9 cellular contexts compared by ENCODE assay signal in the genomic region with DNA sequence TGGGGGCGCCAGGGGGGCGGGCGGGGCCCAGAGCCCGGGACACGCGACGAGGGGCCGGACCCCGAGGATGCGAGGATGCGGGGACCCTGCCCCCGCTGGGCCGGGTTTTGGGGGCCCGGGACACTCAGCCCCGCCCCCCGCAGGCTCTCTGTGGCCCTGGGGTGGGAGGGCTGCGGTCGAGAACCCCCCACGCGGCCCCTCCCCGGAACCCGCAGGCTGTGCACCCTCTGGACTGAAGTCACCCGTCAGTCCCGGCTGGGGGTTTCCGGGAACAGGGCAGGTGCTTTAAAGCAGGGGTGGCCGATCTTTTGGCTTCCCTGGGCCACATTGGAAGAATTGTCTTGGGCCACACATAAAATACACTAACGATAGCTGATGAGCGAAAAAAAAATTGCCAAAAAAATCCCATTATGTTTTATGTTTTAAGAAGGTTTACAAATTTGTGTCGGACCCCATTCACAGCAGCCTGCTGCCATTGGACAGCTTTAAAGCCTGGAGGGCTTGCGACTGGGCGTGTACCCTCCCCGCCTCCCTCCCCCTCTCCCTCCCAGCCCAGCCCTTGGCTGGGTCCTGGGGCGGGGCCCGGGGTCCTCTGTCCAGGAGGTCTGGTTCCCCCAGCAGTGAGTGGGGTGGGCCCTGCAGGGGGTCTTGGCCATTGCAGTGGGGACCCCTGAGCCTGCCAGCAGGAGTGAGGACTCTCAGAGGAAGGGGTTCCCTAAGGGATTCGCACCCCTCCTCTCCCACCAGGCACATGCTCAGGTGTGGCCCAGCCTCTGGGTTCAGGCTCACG. TPM values are rescaled to one million over a fixed set of nuclear protein-coding genes. Genes with fewer than 3 reads are reported as not detected.
A peak's percentile ranks its signal among the peaks of the same experiment; 100 is the strongest.
DNase-seq lines count a peak whose midpoint lies in the region; ATAC-seq and TF ChIP-seq lines count a peak whose summit lies in the region.
"Had no signal": no experiment of that assay in that cellular context is flagged by ENCODE, and none has a peak within 500 bp of the region (broad histone marks: within the 10 kb centered on the region; RNA-seq: fewer than 3 reads in every experiment).

No MANE protein-coding gene starts in this region.

- H3K27me3 ChIP-seq in HCT116 (ENCODE audit: insufficient read depth, low read length) (no peaks in the 10 kb centered on the region), mesenchymal stem cell (ENCODE audit: control insufficient read depth in 1 of 2, insufficient read depth in 1 of 2, low read length in 2 of 2) (peaks cover 3 to 49% of the 10 kb centered on the region in 2 experiments), right cardiac atrium (ENCODE audit: control insufficient read depth, insufficient read depth) (no peaks in the 10 kb centered on the region)

- H3K23ac ChIP-seq in mesenchymal stem cell (ENCODE audit: low read length in 2 of 2), result no peak overlapping the region

- CTCF ChIA-PET in HCT116 (lab: Charles Lee), result no interaction called here

- no peaks in the 10 kb centered on the region for H3K79me2 ChIP-seq in HCT116 (ENCODE audit: insufficient read depth, low read length)

- H2BK15ac ChIP-seq in mesenchymal stem cell (ENCODE audit: low read depth, poor library complexity, severe bottlenecking), result no peak overlapping the region

- H3K36me3 ChIP-seq in HCT116 (ENCODE audit: control insufficient read depth in 1 of 2, insufficient read depth in 2 of 2, low read length in 2 of 2), result no peaks in the 10 kb centered on the region
- peaks cover 0 to 10% of the 10 kb centered on the region in 2 experiments for H3K36me3 ChIP-seq in mesenchymal stem cell (ENCODE audit: control insufficient read depth in 1 of 2, insufficient read depth in 2 of 2, low read depth in 1 of 2, low read length in 2 of 2)
- H3K36me3 ChIP-seq: heart right ventricle had no signal

- POLR2A ChIA-PET in HCT116 (lab: Charles Lee), result no interaction called here

- no peak overlapping the region for H3K4ac ChIP-seq in mesenchymal stem cell (ENCODE audit: low read depth in 1 of 2, low read length in 2 of 2)

- H3K79me1 ChIP-seq in mesenchymal stem cell (replicated peaks; ENCODE audit: low read length, poor library complexity, severe bottlenecking), result peaks cover 9% of the 10 kb centered on the region

- peak; percentile 37 for ATAC-seq in HCT116
- ATAC-seq in GM21447 (IDR thresholded peaks at IDR 0.05; ENCODE audit: unreplicated experiment), result no peak
- ATAC-seq in HG03565 (IDR thresholded peaks at IDR 0.05; ENCODE audit: unreplicated experiment), result no peak
- no peak for ATAC-seq in right cardiac atrium

- H2AK5ac ChIP-seq in mesenchymal stem cell (ENCODE audit: low read length, severe bottlenecking), result no peak overlapping the region

- H2BK5ac ChIP-seq in mesenchymal stem cell (ENCODE audit: low read depth, low read length, poor library complexity, severe bottlenecking), result no peak overlapping the region

- no peaks in the 10 kb centered on the region for H3K9me2 ChIP-seq in HCT116 (ENCODE audit: insufficient read depth)

- H4K91ac ChIP-seq in mesenchymal stem cell (ENCODE audit: low read length), result no peak overlapping the region

- intact Hi-C loops in HCT116 (cut with micrococcal nuclease), result no loop called here
- intact Hi-C loops in right cardiac atrium (cut with DNase I), result no loop called here

- RAD21 ChIA-PET in HCT116 (lab: Charles Lee; ENCODE audit: low non-redundant PET in 1 of 2, low total read pairs in 2 of 2, uncharacterized antibody in 2 of 2, unreplicated experiment in 2 of 2), result no interaction called here

- no peak overlapping the region for H2BK12ac ChIP-seq in mesenchymal stem cell (ENCODE audit: low read length in 2 of 2)

- BruUV-seq in HCT116 (replicated peaks; lab: Mats Ljungman, UMichigan), result no TSS peak

- 23% methylated on average over 28 of the region's 36 CpGs for WGBS in mesenchymal stem cell
- 18% methylated on average over 36 of the region's 36 CpGs for WGBS in right cardiac atrium

- H4K20me1 ChIP-seq in HCT116 (ENCODE audit: insufficient read depth), result no peaks in the 10 kb centered on the region

- no peak overlapping the region for H4K8ac ChIP-seq in mesenchymal stem cell (ENCODE audit: low read length)

- H3K9me3 ChIP-seq in HCT116 (ENCODE audit: control insufficient read depth in 1 of 2, insufficient read depth in 1 of 2, low read depth in 1 of 2, low read length in 2 of 2) (no peaks in the 10 kb centered on the region), mesenchymal stem cell (ENCODE audit: control insufficient read depth, low read length) (no peaks in the 10 kb centered on the region), right cardiac atrium (ENCODE audit: control insufficient read depth, low read length) (no peaks in the 10 kb centered on the region)
- H3K9me3 ChIP-seq: heart right ventricle had no signal

- no peak overlapping the region for H2BK120ac ChIP-seq in mesenchymal stem cell (ENCODE audit: low read depth, low read length)

- no peak overlapping the region for H3K9ac ChIP-seq in HCT116 (ENCODE audit: low read length)
- no peak overlapping the region for H3K9ac ChIP-seq in mesenchymal stem cell (ENCODE audit: low read length)

- H3K4me3 ChIP-seq in HCT116 (replicated peaks in 1 of 2; ENCODE audit: low read depth in 1 of 2, low read length in 2 of 2) (peak overlapping the region in 1 of 2 experiments; percentile 7; a peak in 2 of 4 replicates), mesenchymal stem cell (ENCODE audit: insufficient read depth in 1 of 2, low read depth in 1 of 2, low read length in 2 of 2) (no peak overlapping the region), right cardiac atrium (ENCODE audit: low read length) (no peak overlapping the region)

- H3K4me1 ChIP-seq in HCT116 (ENCODE audit: control insufficient read depth in 1 of 2, insufficient read depth in 2 of 2, low read length in 2 of 2), result peaks cover 5 to 21% of the 10 kb centered on the region in 2 experiments; a peak in 3 of 4 replicates
- H3K4me1 ChIP-seq in mesenchymal stem cell (ENCODE audit: control insufficient read depth, insufficient read depth, low read depth, low read length), result peaks cover 42% of the 10 kb centered on the region
- no peaks in the 10 kb centered on the region for H3K4me1 ChIP-seq in right cardiac atrium (ENCODE audit: control insufficient read depth, insufficient read depth, low read length)

- no peak overlapping the region for H3K18ac ChIP-seq in mesenchymal stem cell (ENCODE audit: low read depth in 1 of 2, low read length in 2 of 2)

- TF ChIP-seq CTCF in HCT116 (IDR thresholded peaks at IDR 0.05 in 2 of 3, conservative IDR thresholded peaks at IDR 0.05 in 1 of 3; ENCODE audit: borderline replicate concordance in 1 of 3, insufficient read depth in 1 of 3, low read depth in 2 of 3, low read length in 2 of 3), result no peak

- DNase-seq in HCT116 (ENCODE audit: low read depth, low spot score) (no peak), T-helper 2 cell (peak; percentile 40 to 73 (median 64)), mesenchymal stem cell (no peak), right cardiac atrium (no peak)
- DNase-seq in central memory CD4-positive, alpha-beta T cell, result peak; percentile 75
- peak; percentile 63 for DNase-seq in stimulated activated CD8-positive, alpha-beta memory T cell treated with anti-CD3 and anti-CD28 coated beads, Interleukin-15, amount 100 ng/mL, for 4 hours (ENCODE audit: low read depth in 2 of 2)
- DNase-seq: heart right ventricle had no signal

- H3K27ac ChIP-seq in HCT116 (ENCODE audit: low read depth, low read length) (no peak overlapping the region), mesenchymal stem cell (ENCODE audit: low read length, poor library complexity, severe bottlenecking) (no peak overlapping the region), right cardiac atrium (ENCODE audit: low read length) (no peak overlapping the region)

- no peak for TF ChIP-seq RAD21 in HCT116 (IDR thresholded peaks at IDR 0.05; ENCODE audit: low read depth)

- TF ChIP-seq POLR2A in HCT116 (IDR thresholded peaks at IDR 0.05; ENCODE audit: borderline replicate concordance, extremely low read depth, insufficient read depth, insufficient read length), result no peak

- no peak overlapping the region for H2AFZ ChIP-seq in HCT116 (ENCODE audit: low read depth, low read length, poor library complexity, severe bottlenecking)
- H2AFZ ChIP-seq in mesenchymal stem cell (ENCODE audit: low read depth, low read length), result no peak overlapping the region

- H3K14ac ChIP-seq in mesenchymal stem cell (ENCODE audit: low read length in 2 of 2), result no peak overlapping the region

- H3K4me2 ChIP-seq in HCT116 (ENCODE audit: low read length) (peak overlapping the region; percentile 55), mesenchymal stem cell (ENCODE audit: low read length, poor library complexity, severe bottlenecking) (no peak overlapping the region)

TF ChIP-seq in HCT116, 20 proteins besides CTCF, POLR2A, EP300 and RAD21:
- TF ChIP-seq SRF (IDR thresholded peaks at IDR 0.05; ENCODE audit: low read depth) (no peak), TCF7L2 (IDR thresholded peaks at IDR 0.05; ENCODE audit: borderline replicate concordance, extremely low read depth, insufficient read depth, insufficient read length) (no peak), ZNF274 (IDR thresholded peaks at IDR 0.05; ENCODE audit: low read depth, low read length) (no peak), ELF1 (IDR thresholded peaks at IDR 0.05; ENCODE audit: borderline replicate concordance, low read depth) (no peak), SP1 (IDR thresholded peaks at IDR 0.05; ENCODE audit: low read depth) (no peak), EZH2phosphoT487 (IDR thresholded peaks at IDR 0.05; ENCODE audit: borderline replicate concordance) (no peak), FOSL1 (IDR thresholded peaks at IDR 0.05; ENCODE audit: low read depth) (no peak), EZH2 (IDR thresholded peaks at IDR 0.05) (no peak), ZFX (IDR thresholded peaks at IDR 0.05) (no peak), JUND (IDR thresholded peaks at IDR 0.05) (no peak)
- TF ChIP-seq, protein P1, sequence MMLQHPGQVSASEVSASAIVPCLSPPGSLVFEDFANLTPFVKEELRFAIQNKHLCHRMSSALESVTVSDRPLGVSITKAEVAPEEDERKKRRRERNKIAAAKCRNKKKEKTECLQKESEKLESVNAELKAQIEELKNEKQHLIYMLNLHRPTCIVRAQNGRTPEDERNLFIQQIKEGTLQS (IDR thresholded peaks at IDR 0.05), result no peak
TF ChIP-seq in HCT116: peak in this region for 0.

RNA-seq across cellular contexts. Expression of a gene that starts 21.6 kb away (rescaled TPM):
- total RNA-seq in HCT116 (2021; ENCODE audit: unreplicated experiment), result 22.7 TPM
- 11.0 and 13.4 TPM in 2 replicates for polyA plus RNA-seq in HCT116 (2012)
- polyA plus RNA-seq in mesenchymal stem cell (2013, experiment 1 of 2), result 7.6 TPM
- polyA plus RNA-seq in mesenchymal stem cell (2013, experiment 2 of 2), result 7.7 TPM
- 1 to 10 TPM; 4.9 to 5.6 (median 5.4) TPM for total RNA-seq in right cardiac atrium
- polyA plus RNA-seq in right cardiac atrium, result 6.8 TPM

RNA-seq across cellular contexts. Expression of a gene that starts 36.2 kb away (rescaled TPM):
- total RNA-seq in HCT116 (2021; ENCODE audit: unreplicated experiment) (0.10 TPM), right cardiac atrium (not detected)
- polyA plus RNA-seq in HCT116 (2012), result 0.03 TPM in 1 of 2 replicates, not detected in the other
- polyA plus RNA-seq in mesenchymal stem cell (2013, experiment 1 of 2), result not detected
- not detected for polyA plus RNA-seq in mesenchymal stem cell (2013, experiment 2 of 2)
- polyA plus RNA-seq in right cardiac atrium, result 0.09 TPM

Comparison
In these comparisons a context has a peak if more than half of its experiments do, and no peak if none do; other contexts are left out.
1. DNase-seq: peak in T-helper 2 cell (5 of 5), central memory CD4-positive, alpha-beta T cell (single experiment) and stimulated activated CD8-positive, alpha-beta memory T cell treated with anti-CD3 and anti-CD28 coated beads, Interleukin-15, amount 100 ng/mL, for 4 hours (2 of 2); none in HCT116 (single experiment), mesenchymal stem cell (single experiment) and right cardiac atrium (0 of 3).